ENCODE assay signal across 8 cellular contexts in the genomic region with DNA sequence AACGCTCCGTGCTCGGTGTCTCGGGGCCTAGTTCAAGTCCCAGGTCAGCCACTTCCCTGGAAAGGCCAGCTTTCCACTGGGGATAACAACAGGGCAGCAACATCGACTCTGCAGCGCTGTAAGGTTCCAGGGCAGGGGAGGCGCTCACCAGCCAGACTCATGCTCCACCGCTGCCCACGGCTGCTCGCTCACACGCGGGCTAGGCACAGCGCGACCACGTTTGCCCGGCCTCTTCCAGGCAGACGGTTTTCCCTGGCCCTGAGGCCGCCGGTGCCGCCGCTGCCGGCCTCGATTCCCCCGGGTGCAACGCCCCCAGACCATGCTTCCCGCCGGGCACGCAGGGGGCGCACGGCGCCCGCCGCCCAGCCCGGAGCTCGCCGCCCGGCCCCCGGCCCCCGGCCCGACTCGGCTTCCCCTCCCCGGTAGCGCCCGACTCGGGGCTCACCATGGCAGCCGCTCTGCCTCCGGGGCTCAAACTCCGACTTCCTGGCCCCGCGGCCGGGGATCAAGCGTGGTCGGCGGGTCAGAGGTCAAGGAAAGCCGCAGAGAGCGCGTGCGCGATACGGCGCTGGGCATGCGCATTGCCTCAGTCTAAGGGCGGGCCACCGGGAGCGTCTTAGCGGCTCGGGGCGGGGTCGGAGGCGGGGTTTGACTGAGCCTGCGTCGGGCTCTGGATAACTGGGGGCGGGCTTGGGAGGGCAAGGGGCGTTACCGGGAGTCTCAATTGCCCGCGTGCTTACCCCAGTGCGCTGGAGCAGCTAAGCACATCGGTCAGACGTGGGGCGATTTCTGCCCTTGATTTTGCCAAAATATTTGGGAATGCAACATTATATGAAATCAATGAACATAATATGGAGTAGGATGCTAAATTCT. TPM values are rescaled to one million over a fixed set of nuclear protein-coding genes. Genes with fewer than 3 reads are reported as not detected.
DNase-seq lines count a peak whose midpoint lies in the region; ATAC-seq, FAIRE-seq and TF ChIP-seq lines count a peak whose summit lies in the region.

TSS of gene PAM16 (minus strand) at position 535 of the 873 bp plus-strand sequence. CDS start at position 448, 87 bp downstream.

- H3K4me3 Mint-ChIP-seq in T-helper 1 cell treated with Interleukin-12 subunit alpha and Interleukin-12 subunit beta and Interleukin-4 antibody, amounts not matched to agents 30 μg/mL and 1 μg/mL, for 36 hours: peak within 1 kb of the TSS; percentile 92

- peaks cover 10% of the 10 kb centered on the region for H3K4me1 Mint-ChIP-seq in T-helper 1 cell treated with Interleukin-12 subunit alpha and Interleukin-12 subunit beta and Interleukin-4 antibody, amounts not matched to agents 30 μg/mL and 1 μg/mL, for 36 hours (ENCODE audit: low read depth)

- no peaks in the 10 kb centered on the region for H3K27me3 Mint-ChIP-seq in T-helper 1 cell treated with Interleukin-12 subunit alpha and Interleukin-12 subunit beta and Interleukin-4 antibody, amounts not matched to agents 30 μg/mL and 1 μg/mL, for 36 hours (ENCODE audit: low read depth)

- ATAC-seq in GM18499 (IDR thresholded peaks at IDR 0.05; ENCODE audit: insufficient read depth, unreplicated experiment): peak; percentile 75
- peak; percentile 92 for ATAC-seq in HG02938 (IDR thresholded peaks at IDR 0.05; ENCODE audit: unreplicated experiment)

- no peaks in the 10 kb centered on the region for H3K27me3 ChIP-seq in right atrium auricular region

- H3K36me3 Mint-ChIP-seq in T-helper 1 cell treated with Interleukin-12 subunit alpha and Interleukin-12 subunit beta and Interleukin-4 antibody, amounts not matched to agents 30 μg/mL and 1 μg/mL, for 36 hours (ENCODE audit: low read depth): peaks cover 12% of the 10 kb centered on the region

- H3K4me1 ChIP-seq in right atrium auricular region: peaks cover 0 to 29% of the 10 kb centered on the region in 2 donors

- FAIRE-seq in urothelium cell line (lab: Jason Lieb, UNC): peak; percentile 73

- H3K4me3 ChIP-seq in right atrium auricular region: peak within 1 kb of the TSS; percentile 66 to 90

- TF ChIP-seq CTCF in right atrium auricular region (IDR thresholded peaks at IDR 0.05): peak in 1 of 2 donors; percentile 34

- no peaks in the 10 kb centered on the region for H3K9me3 ChIP-seq in right atrium auricular region

- H3K9me3 Mint-ChIP-seq in T-helper 1 cell treated with Interleukin-12 subunit alpha and Interleukin-12 subunit beta and Interleukin-4 antibody, amounts not matched to agents 30 μg/mL and 1 μg/mL, for 36 hours: no peaks in the 10 kb centered on the region

- DNase-seq in NCI-H1694 treated with DMSO at 0.1 percent for 48 hours (lab: John Stamatoyannopoulos, UW) (peak; percentile 87), amniotic stem cell (lab: John Stamatoyannopoulos, UW) (peak; percentile 89), right atrium auricular region (ENCODE audit: low spot score) (peak; percentile 96), pulmonary artery endothelial cell (ENCODE audit: low read depth, low spot score) (peak; percentile 69), urothelium cell line (ENCODE audit: low spot score) (peak; percentile 97)

- H3K27ac Mint-ChIP-seq in T-helper 1 cell treated with Interleukin-12 subunit alpha and Interleukin-12 subunit beta and Interleukin-4 antibody, amounts not matched to agents 30 μg/mL and 1 μg/mL, for 36 hours: peak within 1 kb of the TSS; percentile 89

- no peaks in the 10 kb centered on the region for H3K36me3 ChIP-seq in right atrium auricular region

- peak within 1 kb of the TSS; percentile 76 to 83 for H3K27ac ChIP-seq in right atrium auricular region

RNA-seq across cellular contexts. Expression of gene PAM16, which starts in this region (rescaled TPM):
- total RNA-seq in right atrium auricular region (10 to 100 TPM; 54.6 to 85.7 TPM), pulmonary artery endothelial cell (20.5 and 26.4 TPM in 2 replicates)

Comparison
In these comparisons a context has a peak if more than half of its experiments do, and no peak if none do; other contexts are left out.
1. Peak in every context shown above with its lines: DNase-seq, ATAC-seq, H3K4me3 ChIP-seq and H3K27ac ChIP-seq.